ENCODE assay signal across 39 cellular contexts in genomic region chr15:34757262-34757661, GRCh38. TPM values are rescaled to one million over a fixed set of nuclear protein-coding genes. Genes with fewer than 3 reads are reported as not detected.
"Had no signal": no experiment of that assay in that cellular context is flagged by ENCODE, and none has a peak within 500 bp of the region (broad histone marks: within the 10 kb centered on the region; RNA-seq: fewer than 3 reads in every experiment).

No MANE protein-coding gene starts in this region.

- H3K9me3 Mint-ChIP-seq: activated naive CD4-positive, alpha-beta T cell treated with anti-CD3 and anti-CD28 coated beads for 36 hours; activated naive CD4-positive, alpha-beta T cell treated with anti-CD3 and anti-CD28 coated beads, Interleukin-2, amount 10 ng/mL, durations not matched to agents 7 days and 5 days; activated naive CD4-positive, alpha-beta T cell treated with anti-CD3 and anti-CD28 coated beads, Interleukin-2, amount 50 U/mL, for 24 hours; activated naive CD4-positive, alpha-beta T cell treated with anti-CD3 and anti-CD28 coated beads, Interleukin-2, amount 50 U/mL, for 72 hours; activated naive CD8-positive, alpha-beta T cell treated with anti-CD3 and anti-CD28 coated beads for 36 hours; activated naive CD8-positive, alpha-beta T cell treated with anti-CD3 and anti-CD28 coated beads, Interleukin-2, amount 10 ng/mL, durations not matched to agents 7 days and 5 days; activated naive CD8-positive, alpha-beta T cell treated with anti-CD3 and anti-CD28 coated beads, Interleukin-2, amount 50 U/mL, for 24 hours; activated T-cell treated with anti-CD3 and anti-CD28 coated beads, Interleukin-2, amount 50 U/mL, for 24 hours; activated T-cell treated with anti-CD3 and anti-CD28 coated beads, Interleukin-2, amount 50 U/mL, for 4 hours; activated T-cell treated with anti-CD3 and anti-CD28 coated beads, Interleukin-2, amount 50 U/mL, for 72 hours; activated T-helper 1 cell treated with anti-CD3 and anti-CD28 coated beads, Interleukin-12 subunit alpha, Interleukin-12 subunit beta, Interleukin-2, Interleukin-4 antibody, amounts not matched to agents 30 ng/mL and 10 ng/mL and 1 ng/mL, durations not matched to agents 14 hours and 24 hours and 36 hours; activated T-helper 17 cell treated with anti-CD3 and anti-CD28 coated beads, Interleukin-2, amount 50 U/mL, for 72 hours; activated T-helper 2 cell treated with anti-CD3 and anti-CD28 coated beads, Interferon-gamma antibody, Interleukin-2, Interleukin-4, amounts not matched to agents 10 μg/mL and 5 μg/mL and 100 μg/mL, durations not matched to agents 14 hours and 24 hours and 36 hours; central memory CD8-positive, alpha-beta T cell had no signal

- H3K4me1 Mint-ChIP-seq: activated naive CD8-positive, alpha-beta T cell treated with anti-CD3 and anti-CD28 coated beads for 36 hours had no signal

- H3K9me3 ChIP-seq: adrenal gland, ascending aorta, body of pancreas, breast epithelium had no signal

- H3K36me3 Mint-ChIP-seq: activated naive CD4-positive, alpha-beta T cell treated with anti-CD3 and anti-CD28 coated beads, Interleukin-2, amount 10 ng/mL, durations not matched to agents 7 days and 5 days; activated naive CD4-positive, alpha-beta T cell treated with anti-CD3 and anti-CD28 coated beads, Interleukin-2, amount 50 U/mL, for 24 hours; activated naive CD8-positive, alpha-beta T cell; activated naive CD8-positive, alpha-beta T cell treated with anti-CD3 and anti-CD28 coated beads for 36 hours; activated naive CD8-positive, alpha-beta T cell treated with anti-CD3 and anti-CD28 coated beads, Interleukin-2, amount 10 ng/mL, durations not matched to agents 7 days and 5 days had no signal

- H3K36me3 ChIP-seq: adrenal gland, ascending aorta, brain microvascular endothelial cell, breast epithelium, cardiac muscle cell had no signal

- H3K4me3 ChIP-seq: adrenal gland, ascending aorta, body of pancreas, breast epithelium, cardiac muscle cell had no signal

- DNase-seq: activated effector memory CD4-positive, alpha-beta T cell treated with anti-CD3 and anti-CD28 coated beads, Interleukin-2, amount 50 U/mL, for 16 hours; activated effector memory CD4-positive, alpha-beta T cell treated with Interleukin-2 at 50 U/mL for 16 hours; activated gamma-delta T cell; activated gamma-delta T cell treated with Interleukin-2 at 50 U/mL for 16 hours; activated naive CD4-positive, alpha-beta T cell; activated naive CD4-positive, alpha-beta T cell treated with anti-CD3 and anti-CD28 coated beads for 36 hours; activated naive CD4-positive, alpha-beta T cell treated with anti-CD3 and anti-CD28 coated beads, Interleukin-2, amount 10 ng/mL, durations not matched to agents 7 days and 5 days; activated naive CD4-positive, alpha-beta T cell treated with anti-CD3 and anti-CD28 coated beads, Interleukin-2, amount 50 U/mL, for 16 hours; activated naive CD4-positive, alpha-beta T cell treated with Interleukin-2 at 50 U/mL for 16 hours; activated naive CD8-positive, alpha-beta T cell treated with anti-CD3 and anti-CD28 coated beads for 36 hours; activated naive CD8-positive, alpha-beta T cell treated with anti-CD3 and anti-CD28 coated beads, Interleukin-2, amount 10 ng/mL, durations not matched to agents 7 days and 5 days; activated naive CD8-positive, alpha-beta T cell treated with anti-CD3 and anti-CD28 coated beads, Interleukin-2, amount 50 U/mL, for 24 hours; activated T-cell treated with anti-CD3 and anti-CD28 coated beads, Interleukin-2, amount 50 U/mL, for 24 hours; activated T-cell treated with anti-CD3 and anti-CD28 coated beads, Interleukin-2, amount 50 U/mL, for 4 hours; activated T-cell treated with anti-CD3 and anti-CD28 coated beads, Interleukin-2, amount 50 U/mL, for 48 hours; activated T-cell treated with anti-CD3 and anti-CD28 coated beads, Interleukin-2, amount 50 U/mL, for 72 hours; adrenal gland; amniotic stem cell; amygdala; anterior cingulate cortex; aorta; body of pancreas; brain microvascular endothelial cell; caudate nucleus; central memory CD4-positive, alpha-beta T cell; cerebellar nuclear complex had no signal

- H3K27ac Mint-ChIP-seq: activated naive CD4-positive, alpha-beta T cell treated with anti-CD3 and anti-CD28 coated beads for 36 hours; activated naive CD4-positive, alpha-beta T cell treated with anti-CD3 and anti-CD28 coated beads, Interleukin-2, amount 10 ng/mL, durations not matched to agents 7 days and 5 days; activated naive CD4-positive, alpha-beta T cell treated with anti-CD3 and anti-CD28 coated beads, Interleukin-2, amount 50 U/mL, for 24 hours; activated naive CD8-positive, alpha-beta T cell; activated naive CD8-positive, alpha-beta T cell treated with anti-CD3 and anti-CD28 coated beads for 36 hours; activated naive CD8-positive, alpha-beta T cell treated with anti-CD3 and anti-CD28 coated beads, Interleukin-2, amount 10 ng/mL, durations not matched to agents 7 days and 5 days; activated naive CD8-positive, alpha-beta T cell treated with anti-CD3 and anti-CD28 coated beads, Interleukin-2, amount 50 U/mL, for 24 hours; activated T-cell treated with anti-CD3 and anti-CD28 coated beads, Interleukin-2, amount 50 U/mL, for 24 hours; activated T-cell treated with anti-CD3 and anti-CD28 coated beads, Interleukin-2, amount 50 U/mL, for 72 hours; activated T-helper 1 cell treated with anti-CD3 and anti-CD28 coated beads, Interleukin-12 subunit alpha, Interleukin-12 subunit beta, Interleukin-2, Interleukin-4 antibody, amounts not matched to agents 30 ng/mL and 10 ng/mL and 1 ng/mL, durations not matched to agents 14 hours and 24 hours and 36 hours; activated T-helper 17 cell treated with anti-CD3 and anti-CD28 coated beads, Interleukin-2, amount 50 U/mL, for 72 hours; activated T-helper 2 cell treated with anti-CD3 and anti-CD28 coated beads, Interferon-gamma antibody, Interleukin-2, Interleukin-4, amounts not matched to agents 10 μg/mL and 5 μg/mL and 100 μg/mL, durations not matched to agents 14 hours and 24 hours and 36 hours; brain had no signal

- H3K4me3 Mint-ChIP-seq: activated naive CD4-positive, alpha-beta T cell treated with anti-CD3 and anti-CD28 coated beads for 36 hours; activated naive CD4-positive, alpha-beta T cell treated with anti-CD3 and anti-CD28 coated beads, Interleukin-2, amount 10 ng/mL, durations not matched to agents 7 days and 5 days; activated naive CD4-positive, alpha-beta T cell treated with anti-CD3 and anti-CD28 coated beads, Interleukin-2, amount 50 U/mL, for 24 hours; activated naive CD8-positive, alpha-beta T cell; activated naive CD8-positive, alpha-beta T cell treated with anti-CD3 and anti-CD28 coated beads for 36 hours; activated naive CD8-positive, alpha-beta T cell treated with anti-CD3 and anti-CD28 coated beads, Interleukin-2, amount 10 ng/mL, durations not matched to agents 7 days and 5 days; activated naive CD8-positive, alpha-beta T cell treated with anti-CD3 and anti-CD28 coated beads, Interleukin-2, amount 50 U/mL, for 24 hours; activated T-cell treated with anti-CD3 and anti-CD28 coated beads, Interleukin-2, amount 50 U/mL, for 24 hours; activated T-cell treated with anti-CD3 and anti-CD28 coated beads, Interleukin-2, amount 50 U/mL, for 4 hours; activated T-cell treated with anti-CD3 and anti-CD28 coated beads, Interleukin-2, amount 50 U/mL, for 72 hours; activated T-helper 1 cell treated with anti-CD3 and anti-CD28 coated beads, Interleukin-12 subunit alpha, Interleukin-12 subunit beta, Interleukin-2, Interleukin-4 antibody, amounts not matched to agents 30 ng/mL and 10 ng/mL and 1 ng/mL, durations not matched to agents 14 hours and 24 hours and 36 hours; activated T-helper 17 cell treated with anti-CD3 and anti-CD28 coated beads, Interleukin-2, amount 50 U/mL, for 72 hours; central memory CD8-positive, alpha-beta T cell had no signal

- H3K27ac ChIP-seq: ascending aorta, body of pancreas, brain microvascular endothelial cell, breast epithelium, cardiac muscle cell had no signal

- H3K4me1 ChIP-seq: breast epithelium had no signal

- ATAC-seq: activated naive CD4-positive, alpha-beta T cell treated with anti-CD3 and anti-CD28 coated beads, Interleukin-2, amount 50 U/mL, for 72 hours; activated naive CD8-positive, alpha-beta T cell treated with anti-CD3 and anti-CD28 coated beads, Interleukin-2, amount 50 U/mL, for 24 hours; activated T-cell treated with anti-CD3 and anti-CD28 coated beads, Interleukin-2, amount 50 U/mL, for 4 hours; activated T-cell treated with anti-CD3 and anti-CD28 coated beads, Interleukin-2, amount 50 U/mL, for 72 hours; activated T-helper 17 cell treated with anti-CD3 and anti-CD28 coated beads, Interleukin-2, amount 50 U/mL, for 72 hours; body of pancreas had no signal

RNA-seq across cellular contexts. Expression of gene GJD2, which starts 2.5 kb away (rescaled TPM):
- total RNA-seq: activated naive CD4-positive, alpha-beta T cell treated with anti-CD3 and anti-CD28 coated beads for 36 hours; activated naive CD4-positive, alpha-beta T cell treated with anti-CD3 and anti-CD28 coated beads, Interleukin-2, amount 50 U/mL, for 72 hours; activated naive CD8-positive, alpha-beta T cell treated with anti-CD3 and anti-CD28 coated beads for 36 hours; activated naive CD8-positive, alpha-beta T cell treated with anti-CD3 and anti-CD28 coated beads, Interleukin-2, amount 10 ng/mL, durations not matched to agents 7 days and 5 days; activated T-cell treated with anti-CD3 and anti-CD28 coated beads, Interleukin-2, amount 50 U/mL, for 4 hours; activated T-cell treated with anti-CD3 and anti-CD28 coated beads, Interleukin-2, amount 50 U/mL, for 72 hours; activated T-helper 1 cell treated with anti-CD3 and anti-CD28 coated beads, Interleukin-12 subunit alpha, Interleukin-12 subunit beta, Interleukin-2, Interleukin-4 antibody, amounts not matched to agents 30 ng/mL and 10 ng/mL and 1 ng/mL, durations not matched to agents 14 hours and 24 hours and 36 hours; activated T-helper 17 cell treated with anti-CD3 and anti-CD28 coated beads, Interleukin-2, amount 50 U/mL, for 72 hours; activated T-helper 2 cell treated with anti-CD3 and anti-CD28 coated beads, Interferon-gamma antibody, Interleukin-2, Interleukin-4, amounts not matched to agents 10 μg/mL and 5 μg/mL and 100 μg/mL, durations not matched to agents 14 hours and 24 hours and 36 hours; ascending aorta; breast epithelium; bronchial epithelial cell; chondrocyte had no signal
- polyA plus RNA-seq: aorta, cardiac muscle cell had no signal

RNA-seq across cellular contexts. Expression of gene ACTC1, which starts 38.1 kb away (rescaled TPM):
- total RNA-seq: activated naive CD4-positive, alpha-beta T cell treated with anti-CD3 and anti-CD28 coated beads for 36 hours; activated naive CD4-positive, alpha-beta T cell treated with anti-CD3 and anti-CD28 coated beads, Interleukin-2, amount 50 U/mL, for 72 hours; activated naive CD8-positive, alpha-beta T cell treated with anti-CD3 and anti-CD28 coated beads for 36 hours; activated naive CD8-positive, alpha-beta T cell treated with anti-CD3 and anti-CD28 coated beads, Interleukin-2, amount 10 ng/mL, durations not matched to agents 7 days and 5 days; activated T-cell treated with anti-CD3 and anti-CD28 coated beads, Interleukin-2, amount 50 U/mL, for 4 hours; activated T-cell treated with anti-CD3 and anti-CD28 coated beads, Interleukin-2, amount 50 U/mL, for 72 hours; activated T-helper 1 cell treated with anti-CD3 and anti-CD28 coated beads, Interleukin-12 subunit alpha, Interleukin-12 subunit beta, Interleukin-2, Interleukin-4 antibody, amounts not matched to agents 30 ng/mL and 10 ng/mL and 1 ng/mL, durations not matched to agents 14 hours and 24 hours and 36 hours; activated T-helper 17 cell treated with anti-CD3 and anti-CD28 coated beads, Interleukin-2, amount 50 U/mL, for 72 hours; activated T-helper 2 cell treated with anti-CD3 and anti-CD28 coated beads, Interferon-gamma antibody, Interleukin-2, Interleukin-4, amounts not matched to agents 10 μg/mL and 5 μg/mL and 100 μg/mL, durations not matched to agents 14 hours and 24 hours and 36 hours; bronchial epithelial cell had no signal
